In the genomic region with DNA sequence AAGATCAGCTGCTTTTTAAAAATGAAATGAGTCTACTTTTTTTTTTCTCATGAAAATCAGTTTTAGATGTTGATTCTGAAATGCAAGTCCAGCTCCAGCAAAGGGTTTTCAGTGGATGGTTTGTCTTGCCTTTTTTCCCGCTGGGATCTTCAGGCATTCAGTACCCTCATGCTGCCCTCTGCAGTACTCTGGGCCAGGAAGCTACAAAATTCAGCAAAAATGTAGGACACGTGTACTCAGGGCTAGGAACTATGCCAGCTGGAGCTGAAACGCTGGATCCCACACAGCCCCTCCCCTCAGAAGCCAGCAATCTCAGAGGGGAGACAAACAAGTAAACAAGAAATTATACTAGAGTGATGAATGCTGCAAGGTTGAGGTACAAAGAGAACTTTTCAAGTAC, we compare ENCODE assay signal across 15 cellular contexts.
DNase-seq lines count a peak whose midpoint lies in the region; ATAC-seq, FAIRE-seq and TF ChIP-seq lines count a peak whose summit lies in the region.
"Had no signal": no experiment of that assay in that cellular context is flagged by ENCODE, and none has a peak within 500 bp of the region (broad histone marks: within the 10 kb centered on the region; RNA-seq: fewer than 3 reads in every experiment).

No MANE protein-coding gene starts in this region.

- H3K9ac ChIP-seq in endothelial cell of umbilical vein (replicated peaks; ENCODE audit: extremely low read depth, insufficient read depth, low read length), result no peak overlapping the region

- H3K9me1 ChIP-seq in endothelial cell of umbilical vein (replicated peaks; ENCODE audit: control insufficient read depth, extremely low read depth, insufficient read depth, low read length), result no peaks in the 10 kb centered on the region

- H3K4me2 ChIP-seq in endothelial cell of umbilical vein (ENCODE audit: insufficient read depth, low read length), result no peak overlapping the region

- H4K20me1 ChIP-seq in endothelial cell of umbilical vein (replicated peaks; ENCODE audit: control insufficient read depth, extremely low read depth, insufficient read depth, low read length), result no peaks in the 10 kb centered on the region

- H3K4me3 ChIP-seq in endothelial cell of umbilical vein (replicated peaks in 1 of 3; ENCODE audit: insufficient read depth in 1 of 3, low read depth in 1 of 3, low read length in 3 of 3), result no peak overlapping the region
- H3K4me3 ChIP-seq: esophagus squamous epithelium, left lung had no signal

- peak; percentile 51 for ATAC-seq in omental fat pad (ENCODE audit: low FRiP score)
- no peak for ATAC-seq in HG02938 (IDR thresholded peaks at IDR 0.05; ENCODE audit: unreplicated experiment)
- ATAC-seq: left lung had no signal

- H3K27ac Mint-ChIP-seq in T-helper 2 cell treated with Interferon-gamma antibody and Interleukin-4, amounts not matched to agents 5 μg/mL and 100 μg/mL, for 36 hours, result no peak overlapping the region
- H3K27ac Mint-ChIP-seq in activated CD4-positive, alpha-beta T cell treated with anti-CD3 and anti-CD28 coated beads, Interleukin-2, amount 10 ng/mL, durations not matched to agents 24 days and 14 days, result no peak overlapping the region
- H3K27ac Mint-ChIP-seq: progenitor cell of endocrine pancreas had no signal

- H3K36me3 ChIP-seq in endothelial cell of umbilical vein (ENCODE audit: control insufficient read depth in 2 of 2, extremely low read depth in 1 of 2, insufficient read depth in 2 of 2, low read length in 2 of 2), result no peaks in the 10 kb centered on the region
- H3K36me3 ChIP-seq: breast epithelium, esophagus squamous epithelium, left lung had no signal

- no peaks in the 10 kb centered on the region for H3K9me3 Mint-ChIP-seq in T-helper 2 cell treated with Interferon-gamma antibody and Interleukin-4, amounts not matched to agents 5 μg/mL and 100 μg/mL, for 36 hours
- H3K9me3 Mint-ChIP-seq in activated CD4-positive, alpha-beta T cell treated with anti-CD3 and anti-CD28 coated beads, Interleukin-2, amount 10 ng/mL, durations not matched to agents 24 days and 14 days, result no peaks in the 10 kb centered on the region

- POLR2A ChIA-PET in endothelial cell of umbilical vein (lab: Charles Lee), result no interaction called here

- H3K9me3 ChIP-seq in endothelial cell of umbilical vein (replicated peaks; ENCODE audit: control insufficient read depth, insufficient read depth, low read length), result no peaks in the 10 kb centered on the region
- H3K9me3 ChIP-seq: breast epithelium, esophagus squamous epithelium had no signal

- BruUV-seq in endothelial cell of umbilical vein (replicated peaks; lab: Mats Ljungman, UMichigan), result no TSS peak

- H3K4me1 ChIP-seq in endothelial cell of umbilical vein (ENCODE audit: control insufficient read depth, extremely low read depth, insufficient read depth, low read length), result no peaks in the 10 kb centered on the region
- H3K4me1 ChIP-seq: breast epithelium, esophagus squamous epithelium, left lung had no signal

- CTCF ChIA-PET in endothelial cell of umbilical vein (lab: Charles Lee), result interaction anchor here (0.7 to 2.8 kb wide), 4 partner anchors 124 to 474 kb away, joined by 3 to 18 read pairs (median 4); no protein-coding TSS in a partner anchor

- H3K27me3 ChIP-seq in endothelial cell of umbilical vein (ENCODE audit: control insufficient read depth in 2 of 2, insufficient read depth in 2 of 2, low read length in 2 of 2), result peaks cover 0 to 3% of the 10 kb centered on the region in 2 experiments
- H3K27me3 ChIP-seq: breast epithelium had no signal

- DNase-seq in EL (peak; percentile 50), NCI-H1694 (lab: John Stamatoyannopoulos, UW) (peak; percentile 57), endothelial cell of umbilical vein (ENCODE audit: low read depth, low spot score) (peak; percentile 39), omental fat pad (ENCODE audit: low spot score) (no peak)
- DNase-seq in T-helper 2 cell treated with Interferon-gamma antibody and Interleukin-4, amounts not matched to agents 5 μg/mL and 100 μg/mL, for 36 hours (ENCODE audit: low spot score), result no peak
- DNase-seq in stimulated activated CD4-positive, alpha-beta T cell treated with anti-CD3 and anti-CD28 coated beads, Interleukin-4, amount 100 ng/mL, for 1 hour, result no peak
- DNase-seq in activated CD4-positive, alpha-beta T cell treated with anti-CD3 and anti-CD28 coated beads, Interleukin-2, amount 10 ng/mL, durations not matched to agents 24 days and 14 days, result no peak
- DNase-seq: activated CD8-positive, alpha-beta memory T cell treated with anti-CD3 and anti-CD28 coated beads, Interleukin-2, amount 50 U/mL, for 4 hours; Calu3; esophagus squamous epithelium; left lung; MV-4-11 had no signal

- H3K4me3 Mint-ChIP-seq in T-helper 2 cell treated with Interferon-gamma antibody and Interleukin-4, amounts not matched to agents 5 μg/mL and 100 μg/mL, for 36 hours, result no peak overlapping the region
- H3K4me3 Mint-ChIP-seq in activated CD4-positive, alpha-beta T cell treated with anti-CD3 and anti-CD28 coated beads, Interleukin-2, amount 10 ng/mL, durations not matched to agents 24 days and 14 days, result no peak overlapping the region

- H3K27me3 Mint-ChIP-seq in T-helper 2 cell treated with Interferon-gamma antibody and Interleukin-4, amounts not matched to agents 5 μg/mL and 100 μg/mL, for 36 hours (ENCODE audit: low read depth), result peaks cover 2% of the 10 kb centered on the region
- peaks cover 7% of the 10 kb centered on the region for H3K27me3 Mint-ChIP-seq in activated CD4-positive, alpha-beta T cell treated with anti-CD3 and anti-CD28 coated beads, Interleukin-2, amount 10 ng/mL, durations not matched to agents 24 days and 14 days
- H3K27me3 Mint-ChIP-seq: progenitor cell of endocrine pancreas had no signal

- no peaks in the 10 kb centered on the region for H3K36me3 Mint-ChIP-seq in T-helper 2 cell treated with Interferon-gamma antibody and Interleukin-4, amounts not matched to agents 5 μg/mL and 100 μg/mL, for 36 hours (ENCODE audit: low read depth)
- H3K36me3 Mint-ChIP-seq in activated CD4-positive, alpha-beta T cell treated with anti-CD3 and anti-CD28 coated beads, Interleukin-2, amount 10 ng/mL, durations not matched to agents 24 days and 14 days (ENCODE audit: low read depth), result no peaks in the 10 kb centered on the region

- FAIRE-seq in endothelial cell of umbilical vein (lab: Jason Lieb, UNC), result no peak

- no peaks in the 10 kb centered on the region for H3K79me2 ChIP-seq in endothelial cell of umbilical vein (ENCODE audit: control insufficient read depth, insufficient read depth, low read length)

- no peaks in the 10 kb centered on the region for H3K4me1 Mint-ChIP-seq in T-helper 2 cell treated with Interferon-gamma antibody and Interleukin-4, amounts not matched to agents 5 μg/mL and 100 μg/mL, for 36 hours (ENCODE audit: low read depth)
- no peaks in the 10 kb centered on the region for H3K4me1 Mint-ChIP-seq in activated CD4-positive, alpha-beta T cell treated with anti-CD3 and anti-CD28 coated beads, Interleukin-2, amount 10 ng/mL, durations not matched to agents 24 days and 14 days

- no peak overlapping the region for H3K27ac ChIP-seq in endothelial cell of umbilical vein (ENCODE audit: insufficient read depth, low read depth, low read length)
- H3K27ac ChIP-seq: breast epithelium, esophagus squamous epithelium, left lung had no signal

- intact Hi-C loops in endothelial cell of umbilical vein (cut with micrococcal nuclease), result no loop called here
- intact Hi-C loops in activated CD4-positive, alpha-beta T cell treated with anti-CD3 and anti-CD28 coated beads, Interleukin-2, amount 10 ng/mL, durations not matched to agents 24 days and 14 days (cut with micrococcal nuclease), result no loop called here

- TF ChIP-seq CTCF in endothelial cell of umbilical vein (IDR thresholded peaks at IDR 0.05; ENCODE audit: extremely low read depth in 1 of 2, insufficient read depth in 1 of 2, low read depth in 1 of 2, low read length in 2 of 2), result peak in 1 of 2 donors; percentile 6
- TF ChIP-seq CTCF in omental fat pad (IDR thresholded peaks at IDR 0.05), result no peak

- no peak for TF ChIP-seq POLR2A in endothelial cell of umbilical vein (IDR thresholded peaks at IDR 0.05; ENCODE audit: low read depth, low read length)

- no peak overlapping the region for H2AFZ ChIP-seq in endothelial cell of umbilical vein (ENCODE audit: low read depth, low read length)

- dilution Hi-C loops in endothelial cell of umbilical vein (cut with MboI; ENCODE audit: extremely low pct_ligation_motif_present, low sequenced_read_pairs), result no loop called here

TF ChIP-seq in endothelial cell of umbilical vein, 7 proteins besides CTCF, POLR2A, EP300 and RAD21:
- TF ChIP-seq EZH2 (IDR thresholded peaks at IDR 0.05; ENCODE audit: borderline replicate concordance, low read depth, low read length, severe bottlenecking), result no peak
- no peak for TF ChIP-seq POLR2AphosphoS5 (IDR thresholded peaks at IDR 0.05; ENCODE audit: insufficient read depth, low read depth, low read length)
- TF ChIP-seq MYC (IDR thresholded peaks at IDR 0.05; ENCODE audit: low read depth, low read length), result no peak
- no peak for TF ChIP-seq JUN (IDR thresholded peaks at IDR 0.05; ENCODE audit: borderline replicate concordance, insufficient read depth, insufficient read length, low read depth)
- no peak for TF ChIP-seq FOS (IDR thresholded peaks at IDR 0.05; ENCODE audit: borderline replicate concordance, insufficient read depth, low read length)
- TF ChIP-seq MAX (IDR thresholded peaks at IDR 0.05; ENCODE audit: insufficient read depth, insufficient read length), result no peak
- no peak for TF ChIP-seq GATA2 (IDR thresholded peaks at IDR 0.05; ENCODE audit: insufficient read depth, insufficient read length, low read depth, low read length)

Comparison
In these comparisons a context has a peak if more than half of its experiments do, and no peak if none do; other contexts are left out.
1. DNase-seq: peak in EL (single experiment), NCI-H1694 (single experiment) and endothelial cell of umbilical vein (single experiment); none in omental fat pad (single experiment), T-helper 2 cell treated with Interferon-gamma antibody and Interleukin-4, amounts not matched to agents 5 μg/mL and 100 μg/mL, for 36 hours (single experiment), stimulated activated CD4-positive, alpha-beta T cell treated with anti-CD3 and anti-CD28 coated beads, Interleukin-4, amount 100 ng/mL, for 1 hour (single experiment) and activated CD4-positive, alpha-beta T cell treated with anti-CD3 and anti-CD28 coated beads, Interleukin-2, amount 10 ng/mL, durations not matched to agents 24 days and 14 days (single experiment).